Comparison of ENCODE assay signal across 2 cellular contexts in the genomic region with DNA sequence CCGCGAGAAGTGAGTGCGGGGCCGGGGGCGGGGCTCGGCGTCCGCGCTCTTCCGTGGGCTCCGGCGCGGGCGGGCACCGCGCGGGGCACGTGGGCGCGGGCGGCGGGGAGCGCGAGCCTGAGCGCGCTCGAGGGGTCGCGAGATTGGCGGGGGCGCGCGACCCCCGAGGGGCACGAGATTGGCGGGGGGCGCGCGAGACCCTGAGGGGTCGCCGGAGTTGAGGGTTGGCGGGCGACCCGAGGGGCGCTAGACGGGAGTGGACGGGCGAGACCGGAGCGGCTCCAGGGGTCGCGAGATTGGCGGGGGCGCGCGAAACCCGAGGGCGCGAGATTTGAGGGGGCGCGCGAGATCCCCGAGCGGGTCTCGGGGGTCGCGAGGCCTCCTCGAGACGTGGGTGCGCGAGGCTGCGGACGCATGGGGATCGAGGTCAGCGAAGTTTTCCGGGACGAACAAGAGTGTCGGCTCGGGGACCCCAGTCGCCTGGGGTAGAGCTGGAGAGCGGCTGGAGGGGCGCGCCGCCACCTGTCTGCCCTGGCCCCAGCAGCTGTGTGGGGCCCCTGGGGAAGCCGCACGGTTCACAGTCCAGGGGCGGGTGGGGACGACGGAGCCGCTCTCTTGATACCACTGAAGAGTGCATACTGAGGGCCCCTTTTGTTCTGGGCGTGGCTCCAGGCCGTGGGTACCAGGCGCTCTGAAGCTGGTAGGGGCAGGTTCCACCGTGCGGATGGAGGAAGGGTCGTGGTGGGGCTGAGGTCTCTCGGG.
TF ChIP-seq lines count a peak whose summit lies in the region.

No MANE protein-coding gene starts in this region.

TF ChIP-seq in K562, 482 proteins besides CTCF, POLR2A, EP300 and RAD21 (continues in another document):
- no peak for TF ChIP-seq ATF7 (IDR thresholded peaks at IDR 0.05)
- TF ChIP-seq RB1 (IDR thresholded peaks at IDR 0.05; ENCODE audit: low read depth) = no peak
- no peak for TF ChIP-seq ZKSCAN3 (CRISPR knock-in tag; IDR thresholded peaks at IDR 0.05)
- TF ChIP-seq CUX1 (CRISPR knock-in tag; IDR thresholded peaks at IDR 0.05) = no peak

TF ChIP-seq in liver, 16 proteins besides CTCF, POLR2A, EP300 and RAD21:
- no peak for TF ChIP-seq HNF4G (IDR thresholded peaks at IDR 0.05)
- TF ChIP-seq REST (IDR thresholded peaks at IDR 0.05) = no peak
- TF ChIP-seq NR2F2 (IDR thresholded peaks at IDR 0.05) = no peak
- no peak for TF ChIP-seq JUND (IDR thresholded peaks at IDR 0.05)
- TF ChIP-seq YY1 (IDR thresholded peaks at IDR 0.05) = no peak
- TF ChIP-seq GABPA (IDR thresholded peaks at IDR 0.05 in 1 of 2, conservative IDR thresholded peaks at IDR 0.05 in 1 of 2) = no peak
- no peak for TF ChIP-seq SP1 (IDR thresholded peaks at IDR 0.05)
- no peak for TF ChIP-seq FOXA2 (IDR thresholded peaks at IDR 0.05)
- TF ChIP-seq RXRA (IDR thresholded peaks at IDR 0.05) = no peak
- TF ChIP-seq EGR1 (IDR thresholded peaks at IDR 0.05; ENCODE audit: low read depth in 2 of 2) = no peak
- no peak for TF ChIP-seq FOXA1 (IDR thresholded peaks at IDR 0.05)
- TF ChIP-seq, protein P1, sequence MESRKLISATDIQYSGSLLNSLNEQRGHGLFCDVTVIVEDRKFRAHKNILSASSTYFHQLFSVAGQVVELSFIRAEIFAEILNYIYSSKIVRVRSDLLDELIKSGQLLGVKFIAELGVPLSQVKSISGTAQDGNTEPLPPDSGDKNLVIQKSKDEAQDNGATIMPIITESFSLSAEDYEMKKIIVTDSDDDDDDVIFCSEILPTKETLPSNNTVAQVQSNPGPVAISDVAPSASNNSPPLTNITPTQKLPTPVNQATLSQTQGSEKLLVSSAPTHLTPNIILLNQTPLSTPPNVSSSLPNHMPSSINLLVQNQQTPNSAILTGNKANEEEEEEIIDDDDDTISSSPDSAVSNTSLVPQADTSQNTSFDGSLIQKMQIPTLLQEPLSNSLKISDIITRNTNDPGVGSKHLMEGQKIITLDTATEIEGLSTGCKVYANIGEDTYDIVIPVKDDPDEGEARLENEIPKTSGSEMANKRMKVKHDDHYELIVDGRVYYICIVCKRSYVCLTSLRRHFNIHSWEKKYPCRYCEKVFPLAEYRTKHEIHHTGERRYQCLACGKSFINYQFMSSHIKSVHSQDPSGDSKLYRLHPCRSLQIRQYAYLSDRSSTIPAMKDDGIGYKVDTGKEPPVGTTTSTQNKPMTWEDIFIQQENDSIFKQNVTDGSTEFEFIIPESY (IDR thresholded peaks at IDR 0.05) = no peak
- no peak for TF ChIP-seq ATF3 (IDR thresholded peaks at IDR 0.05)
- no peak for TF ChIP-seq MAX (IDR thresholded peaks at IDR 0.05)
- TF ChIP-seq HNF4A (conservative IDR thresholded peaks at IDR 0.05) = no peak
